In genomic region chr2:54387592-54387991, GRCh38 we compare ENCODE assay signal across 21 cellular contexts.
DNase-seq lines count a peak whose midpoint lies in the region; ATAC-seq and TF ChIP-seq lines count a peak whose summit lies in the region.
"Had no signal": no experiment of that assay in that cellular context is flagged by ENCODE, and none has a peak within 500 bp of the region (broad histone marks: within the 10 kb centered on the region; RNA-seq: fewer than 3 reads in every experiment).

No MANE protein-coding gene starts in this region.

- peaks cover 0 to 50% (median 14%) of the 10 kb centered on the region in 3 donors for H3K4me1 ChIP-seq in gastroesophageal sphincter
- H3K4me1 ChIP-seq in neuronal stem cell (ENCODE audit: control insufficient read depth in 2 of 2, insufficient read depth in 1 of 2, low read depth in 1 of 2, low read length in 2 of 2): peaks cover 6 to 9% of the 10 kb centered on the region in 2 donors
- H3K4me1 ChIP-seq: BE2C, pancreas had no signal

- H3K9ac ChIP-seq in neuronal stem cell (ENCODE audit: low read depth, low read length, poor library complexity): no peak overlapping the region
- H3K9ac ChIP-seq: SK-N-SH had no signal

- no peaks in the 10 kb centered on the region for H3K9me3 ChIP-seq in gastroesophageal sphincter
- no peaks in the 10 kb centered on the region for H3K9me3 ChIP-seq in neuronal stem cell (replicated peaks in 1 of 2; ENCODE audit: control insufficient read depth in 2 of 2, insufficient read depth in 1 of 2, low read depth in 1 of 2, low read length in 2 of 2)
- H3K9me3 ChIP-seq: BE2C, pancreas, SK-N-SH had no signal

- H3K4me2 ChIP-seq in neuronal stem cell (ENCODE audit: insufficient read depth, low read length, poor library complexity, severe bottlenecking): no peak overlapping the region
- H3K4me2 ChIP-seq: SK-N-SH had no signal

- no peak overlapping the region for H4K91ac ChIP-seq in neuronal stem cell (ENCODE audit: low read depth, low read length, poor library complexity)

- H3K27me3 ChIP-seq in gastroesophageal sphincter: no peaks in the 10 kb centered on the region
- no peaks in the 10 kb centered on the region for H3K27me3 ChIP-seq in neuronal stem cell (ENCODE audit: control insufficient read depth in 3 of 3, insufficient read depth in 3 of 3, low read depth in 1 of 3, low read length in 3 of 3)
- H3K27me3 ChIP-seq: BE2C, pancreas had no signal

- H2BK120ac ChIP-seq in neuronal stem cell (ENCODE audit: low read depth, low read length): no peak overlapping the region

- H3K18ac ChIP-seq in neuronal stem cell (ENCODE audit: low read length): no peak overlapping the region

- no peak for TF ChIP-seq CTCF in gastroesophageal sphincter (IDR thresholded peaks at IDR 0.05)
- TF ChIP-seq CTCF in type B pancreatic cell (conservative IDR thresholded peaks at IDR 0.05): peak; percentile 66

- H4K8ac ChIP-seq in neuronal stem cell (ENCODE audit: low read depth, low read length): no peak overlapping the region

- H3K79me1 ChIP-seq in neuronal stem cell (ENCODE audit: low read depth, low read length): no peaks in the 10 kb centered on the region

- no peak overlapping the region for H3K27ac Mint-ChIP-seq in type B pancreatic cell

- H3K4ac ChIP-seq in neuronal stem cell (ENCODE audit: low read length): no peak overlapping the region

- no peaks in the 10 kb centered on the region for H3K36me3 ChIP-seq in gastroesophageal sphincter
- H3K36me3 ChIP-seq in neuronal stem cell (replicated peaks in 1 of 2; ENCODE audit: control insufficient read depth in 2 of 2, insufficient read depth in 2 of 2, low read length in 2 of 2): no peaks in the 10 kb centered on the region
- H3K36me3 ChIP-seq: BE2C, pancreas had no signal

- H3K36me3 Mint-ChIP-seq in type B pancreatic cell: no peaks in the 10 kb centered on the region

- H3K4me1 Mint-ChIP-seq in type B pancreatic cell (ENCODE audit: unreplicated experiment): peaks cover 15% of the 10 kb centered on the region

- no peak overlapping the region for H2BK5ac ChIP-seq in neuronal stem cell (ENCODE audit: low read length)

- DNase-seq in NCI-H460 (ENCODE audit: extremely low read depth, low read depth) (peak; percentile 58), neuronal stem cell (ENCODE audit: low spot score) (no peak), type B pancreatic cell (ENCODE audit: extremely low spot score, unreplicated experiment) (no peak), LoVo (ENCODE audit: low spot score) (no peak)
- DNase-seq: activated CD4-positive, alpha-beta T cell treated with anti-CD3 and anti-CD28 coated beads for 48 hours; activated CD8-positive, alpha-beta memory T cell treated with anti-CD3 and anti-CD28 coated beads, Interleukin-2, amount 50 U/mL, for 48 hours; activated gamma-delta T cell treated with Interleukin-2 at 50 U/mL for 16 hours; amygdala; BE2C; GDM1; H7; head of caudate nucleus; NCI-H187 treated with DMSO at 0.1 percent for 48 hours; NCI-H524; pancreas; PC-3; SK-N-SH; stimulated activated naive CD4-positive, alpha-beta T cell had no signal

- H2AFZ ChIP-seq in neuronal stem cell (ENCODE audit: low read length): peak overlapping the region; percentile 41

- H3K23ac ChIP-seq in neuronal stem cell (ENCODE audit: low read depth, low read length, poor library complexity): peak overlapping the region; percentile 50

- H3K27ac ChIP-seq in gastroesophageal sphincter: peak overlapping the region in 3 of 4 donors; percentile 58 to 69 (median 66)
- H3K27ac ChIP-seq in neuronal stem cell (replicated peaks; ENCODE audit: low read length): no peak overlapping the region
- H3K27ac ChIP-seq: pancreas had no signal

- no peak for TF ChIP-seq POLR2A in gastroesophageal sphincter (IDR thresholded peaks at IDR 0.05)

- no peak overlapping the region for H3K4me3 Mint-ChIP-seq in type B pancreatic cell

- H3K4me3 ChIP-seq in gastroesophageal sphincter: no peak overlapping the region
- no peak overlapping the region for H3K4me3 ChIP-seq in neuronal stem cell (ENCODE audit: low read length in 2 of 2)
- H3K4me3 ChIP-seq: pancreas had no signal

- H2BK15ac ChIP-seq in neuronal stem cell (ENCODE audit: low read length): no peak overlapping the region

- H2AK5ac ChIP-seq in neuronal stem cell (ENCODE audit: low read depth, low read length): no peak overlapping the region

- TF ChIP-seq EP300 in gastroesophageal sphincter (IDR thresholded peaks at IDR 0.05): no peak

- no peaks in the 10 kb centered on the region for H3K9me3 Mint-ChIP-seq in type B pancreatic cell

- no peak overlapping the region for H2BK12ac ChIP-seq in neuronal stem cell (ENCODE audit: low read length)

- ATAC-seq in gastroesophageal sphincter (no peak), HG02973 (IDR thresholded peaks at IDR 0.05; ENCODE audit: unreplicated experiment) (no peak), GM18861 (IDR thresholded peaks at IDR 0.05; ENCODE audit: unreplicated experiment) (no peak)
- ATAC-seq: PC-3 had no signal

- WGBS in gastroesophageal sphincter (ENCODE audit: low coverage in 1 of 2), 2 donors: 50% methylated on average over 1 of the region's 1 CpG; no CpG with 5 or more reads in 1 of the 2 donors
- WGBS in neuronal stem cell (ENCODE audit: extremely low coverage in 2 of 2, insufficient read length in 2 of 2, insufficient replicate concordance in 1 of 2), 2 donors: no CpG with 5 or more reads among the region's 1 CpG

- no peak overlapping the region for H3K14ac ChIP-seq in neuronal stem cell (ENCODE audit: low read length)

- no peaks in the 10 kb centered on the region for H3K27me3 Mint-ChIP-seq in type B pancreatic cell
